ENCODE assay signal across 8 cellular contexts in the genomic region with DNA sequence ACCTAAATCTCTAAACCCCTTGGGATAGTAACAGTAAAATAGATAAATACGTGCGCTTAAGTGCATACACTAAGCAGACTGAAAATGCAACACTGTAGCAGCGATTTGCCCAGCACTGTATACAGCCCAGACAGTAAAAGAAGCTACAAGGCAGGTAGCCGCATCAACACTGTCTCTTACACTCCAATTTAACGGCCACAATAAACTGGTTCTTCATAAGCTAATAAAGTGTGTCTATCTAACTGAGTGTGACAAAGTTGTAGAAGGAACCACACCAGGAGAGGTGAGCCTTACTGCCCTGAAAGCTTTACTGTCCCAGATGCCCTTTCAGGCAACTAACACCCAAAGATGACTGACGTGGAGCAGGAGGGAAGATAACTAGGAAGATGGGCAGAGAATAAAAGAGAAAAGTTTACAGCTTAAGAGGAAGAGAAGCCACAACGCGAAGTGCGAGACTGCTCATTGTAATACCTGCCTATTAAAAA. TPM values are rescaled to one million over a fixed set of nuclear protein-coding genes. Genes with fewer than 3 reads are reported as not detected.
DNase-seq lines count a peak whose midpoint lies in the region; ATAC-seq, FAIRE-seq and TF ChIP-seq lines count a peak whose summit lies in the region.

No MANE protein-coding gene starts in this region.

- 16% methylated on average over 9 of the region's 9 CpGs for WGBS in prostate gland

- H3K9me3 ChIP-seq in NT2/D1 (ENCODE audit: insufficient read depth, low read length): no peaks in the 10 kb centered on the region
- no peaks in the 10 kb centered on the region for H3K9me3 ChIP-seq in prostate gland

- TF ChIP-seq POLR2A in GM18505 (IDR thresholded peaks at IDR 0.05; ENCODE audit: borderline replicate concordance, extremely low read depth, insufficient read depth, insufficient read length): no peak
- peak; percentile 42 for TF ChIP-seq POLR2A in prostate gland (IDR thresholded peaks at IDR 0.05)

- TF ChIP-seq CTCF in epithelial cell of proximal tubule (conservative IDR thresholded peaks at IDR 0.05; ENCODE audit: low read depth, low read length) (no peak), prostate gland (IDR thresholded peaks at IDR 0.05) (no peak), omental fat pad (IDR thresholded peaks at IDR 0.05) (no peak)

- intact Hi-C loops in prostate gland (cut with DNase I): no loop called here

- peak overlapping the region; percentile 76 for H3K4me3 ChIP-seq in NT2/D1 (ENCODE audit: insufficient read length, low read depth)
- peak overlapping the region; percentile 92 for H3K4me3 ChIP-seq in epithelial cell of proximal tubule (ENCODE audit: low read depth, low read length)
- peak overlapping the region; percentile 71 to 85 for H3K4me3 ChIP-seq in prostate gland

- H3K9ac ChIP-seq in NT2/D1 (ENCODE audit: insufficient read length, low read depth): peak overlapping the region; percentile 90

- H3K27me3 ChIP-seq in NT2/D1 (ENCODE audit: insufficient read depth, insufficient read length): no peaks in the 10 kb centered on the region
- H3K27me3 ChIP-seq in prostate gland (replicated peaks; ENCODE audit: insufficient read depth): no peaks in the 10 kb centered on the region

- no peak for FAIRE-seq in HTR-8/SVneo (lab: Jason Lieb, UNC)

- peaks cover 21% of the 10 kb centered on the region for H3K36me3 ChIP-seq in NT2/D1 (ENCODE audit: insufficient read depth, insufficient read length, low read length)
- H3K36me3 ChIP-seq in prostate gland: no peaks in the 10 kb centered on the region

- DNase-seq in NT2/D1 (ENCODE audit: low read depth, low spot score) (no peak), epithelial cell of proximal tubule (ENCODE audit: low read depth) (no peak), prostate gland (ENCODE audit: low spot score) (no peak), NCI-H1436 treated with DMSO at 0.1 percent for 48 hours (lab: John Stamatoyannopoulos, UW) (no peak), omental fat pad (ENCODE audit: low spot score) (no peak), HTR-8/SVneo (ENCODE audit: insufficient read length, low spot score) (no peak), NCI-H146 treated with DMSO at 0.1 percent for 48 hours (lab: John Stamatoyannopoulos, UW; ENCODE audit: unreplicated experiment) (no peak)

- peak overlapping the region; percentile 96 to 98 for H3K27ac ChIP-seq in prostate gland

- ATAC-seq in GM18505 (IDR thresholded peaks at IDR 0.05; ENCODE audit: unreplicated experiment) (peak; percentile 21), omental fat pad (ENCODE audit: low FRiP score) (no peak)

- peaks cover 2% of the 10 kb centered on the region for H3K4me1 ChIP-seq in NT2/D1 (ENCODE audit: insufficient read depth, insufficient read length)
- H3K4me1 ChIP-seq in prostate gland (replicated peaks): peaks cover 6% of the 10 kb centered on the region

RNA-seq across cellular contexts. Expression of a gene that starts 0.8 kb away (rescaled TPM):
- total RNA-seq in epithelial cell of proximal tubule (61.4 and 74.1 TPM in 2 replicates), prostate gland (10 to 100 TPM; 64.6 TPM), omental fat pad (10 to 100 TPM; 41.3 to 72.2 (median 51.3) TPM)

RNA-seq across cellular contexts. Expression of a gene that starts 17.1 kb away (rescaled TPM):
- total RNA-seq in epithelial cell of proximal tubule (6.8 and 12.5 TPM in 2 replicates), prostate gland (10 to 100 TPM; 14.4 to 29.4 TPM), omental fat pad (10 to 100 TPM in 3 of 4 donors, 1 to 10 TPM in 1; 9.1 to 13.2 (median 11.2) TPM)
